In the genomic region with DNA sequence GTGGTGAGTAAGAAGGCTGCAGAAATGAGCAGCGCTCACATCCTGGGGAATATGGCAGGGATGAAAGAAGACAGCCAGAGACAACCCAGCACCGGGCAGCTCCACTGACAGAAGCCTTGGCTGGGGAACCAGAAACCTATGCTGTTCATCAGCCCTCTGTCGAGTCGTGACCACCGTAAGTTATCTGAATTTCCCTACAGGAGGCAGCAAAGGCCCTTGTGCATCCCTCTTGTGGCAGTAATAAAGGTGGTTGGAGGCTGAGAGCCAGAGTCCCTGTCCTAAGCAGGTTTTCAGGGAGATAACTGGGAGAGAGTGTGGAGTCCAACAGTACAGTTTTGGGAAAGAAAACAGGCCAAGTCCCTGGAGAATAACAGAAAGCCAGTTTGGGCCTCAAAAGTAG, we compare ENCODE assay signal across 19 cellular contexts.
DNase-seq lines count a peak whose midpoint lies in the region; ATAC-seq, FAIRE-seq and TF ChIP-seq lines count a peak whose summit lies in the region.
"Had no signal": no experiment of that assay in that cellular context is flagged by ENCODE, and none has a peak within 500 bp of the region (broad histone marks: within the 10 kb centered on the region; RNA-seq: fewer than 3 reads in every experiment).

No MANE protein-coding gene starts in this region.

- H3K23ac ChIP-seq in H9 (ENCODE audit: insufficient read length, low read depth, low read length), result no peak overlapping the region
- H3K23ac ChIP-seq in neuronal stem cell (ENCODE audit: low read depth, low read length, poor library complexity), result no peak overlapping the region

- H2BK120ac ChIP-seq in H9 (ENCODE audit: low read depth, low read length, poor library complexity, severe bottlenecking) (no peak overlapping the region), neuronal stem cell (ENCODE audit: low read depth, low read length) (no peak overlapping the region)

- peak; percentile 58 for TF ChIP-seq CTCF in H9 (conservative IDR thresholded peaks at IDR 0.05)
- peak; percentile 41 for TF ChIP-seq CTCF in PC-3 (conservative IDR thresholded peaks at IDR 0.05; ENCODE audit: low read depth, low read length)
- no peak for TF ChIP-seq CTCF in fibroblast of mammary gland (conservative IDR thresholded peaks at IDR 0.05; ENCODE audit: control insufficient read depth, insufficient read depth, low read depth, low read length)

- H3K79me1 ChIP-seq in H9 (ENCODE audit: insufficient read depth, low read depth, low read length, poor library complexity, severe bottlenecking), result no peaks in the 10 kb centered on the region
- H3K79me1 ChIP-seq in neuronal stem cell (ENCODE audit: low read depth, low read length), result no peaks in the 10 kb centered on the region

- H3K56ac ChIP-seq in H9 (ENCODE audit: insufficient read length, low read depth, low read length), result no peak overlapping the region

- H2BK12ac ChIP-seq in H9 (ENCODE audit: insufficient read length, low read depth, low read length), result no peak overlapping the region
- no peak overlapping the region for H2BK12ac ChIP-seq in neuronal stem cell (ENCODE audit: low read length)

- H3K9ac ChIP-seq in H9 (ENCODE audit: extremely low read depth, insufficient read length, low read length) (no peak overlapping the region), PC-3 (ENCODE audit: low read length) (no peak overlapping the region), neuronal stem cell (ENCODE audit: low read depth, low read length, poor library complexity) (no peak overlapping the region)

- H3T11ph ChIP-seq in H9 (ENCODE audit: low read length), result no peak overlapping the region

- H4K8ac ChIP-seq in H9 (replicated peaks; ENCODE audit: insufficient read length, low read depth, low read length), result no peak overlapping the region
- H4K8ac ChIP-seq in neuronal stem cell (ENCODE audit: low read depth, low read length), result no peak overlapping the region

- intact Hi-C loops in PC-3 (cut with micrococcal nuclease), result no loop called here

- H2BK20ac ChIP-seq in H9 (ENCODE audit: low read depth, low read length, poor library complexity, severe bottlenecking), result no peak overlapping the region

- H3K4ac ChIP-seq in H9 (ENCODE audit: low read depth, low read length) (no peak overlapping the region), neuronal stem cell (ENCODE audit: low read length) (no peak overlapping the region)

- H3K36me3 Mint-ChIP-seq in H9 (ENCODE audit: insufficient read depth in 1 of 3, low read depth in 3 of 3), result peaks cover 6 to 14% (median 10%) of the 10 kb centered on the region in 3 experiments
- H3K36me3 Mint-ChIP-seq: activated naive CD4-positive, alpha-beta T cell treated with anti-CD3 and anti-CD28 coated beads, Interleukin-2, amount 50 U/mL, for 24 hours had no signal

- no peak overlapping the region for H3K4me3 ChIP-seq in PC-3 (ENCODE audit: low read length)
- no peak overlapping the region for H3K4me3 ChIP-seq in fibroblast of mammary gland (ENCODE audit: control insufficient read depth, low read depth, low read length)
- no peak overlapping the region for H3K4me3 ChIP-seq in neuronal stem cell (ENCODE audit: low read length in 2 of 2)
- H3K4me3 ChIP-seq in small intestine (ENCODE audit: low read depth in 1 of 2, low read length in 2 of 2), result no peak overlapping the region
- H3K4me3 ChIP-seq: esophagus muscularis mucosa, psoas muscle had no signal

- H2AFZ ChIP-seq in H9 (ENCODE audit: low read length), result no peak overlapping the region
- H2AFZ ChIP-seq in PC-3 (ENCODE audit: low read length), result no peak overlapping the region
- H2AFZ ChIP-seq in neuronal stem cell (ENCODE audit: low read length), result no peak overlapping the region

- no peaks in the 10 kb centered on the region for H3K23me2 ChIP-seq in H9 (ENCODE audit: insufficient read length, low read depth, low read length, poor library complexity, severe bottlenecking)

- no peak overlapping the region for H3K4me3 Mint-ChIP-seq in H9
- H3K4me3 Mint-ChIP-seq: activated naive CD4-positive, alpha-beta T cell treated with anti-CD3 and anti-CD28 coated beads, Interleukin-2, amount 50 U/mL, for 24 hours; stimulated activated naive B cell treated with anti-CD40 and anti-IgM and Interleukin-4, amounts not matched to agents 10 μg/mL and 1 μg/mL and 100 μg/mL, for 72 hours had no signal

- ATAC-seq in PC-3, result peak; percentile 22; the same call in 1 of the 2 replicates
- ATAC-seq: psoas muscle; stimulated activated naive B cell treated with anti-CD40 and anti-IgM and Interleukin-4, amounts not matched to agents 10 μg/mL and 1 μg/mL and 100 μg/mL, for 72 hours had no signal

- BruUV-seq in PC-3 (replicated peaks; lab: Mats Ljungman, UMichigan), result no TSS peak

- peaks cover 2 to 3% of the 10 kb centered on the region in 2 experiments; a peak in 2 of 4 replicates for H3K4me1 Mint-ChIP-seq in H9
- H3K4me1 Mint-ChIP-seq: activated naive CD4-positive, alpha-beta T cell treated with anti-CD3 and anti-CD28 coated beads, Interleukin-2, amount 50 U/mL, for 24 hours had no signal

- peak; percentile 65 for DNase-seq in H9
- peak; percentile 34 for DNase-seq in PC-3
- peak; percentile 18 for DNase-seq in fibroblast of mammary gland (ENCODE audit: low read depth)
- peak; percentile 5 for DNase-seq in neuronal stem cell (ENCODE audit: low spot score)
- DNase-seq in NCI-H82 treated with DMSO at 0.1 percent for 48 hours (lab: John Stamatoyannopoulos, UW; ENCODE audit: unreplicated experiment), result no peak
- DNase-seq in small intestine, result no peak
- DNase-seq in activated CD8-positive, alpha-beta memory T cell treated with anti-CD3 and anti-CD28 coated beads for 24 hours, result no peak
- DNase-seq: effector CD8-positive, alpha-beta T cell; KBM-7; NCI-H1048; NCI-H2029; NCI-H345; psoas muscle; stimulated activated CD4-positive, alpha-beta T cell treated with anti-CD3 and anti-CD28 coated beads, Interleukin-1b, Interleukin-23, amount 100 ng/mL, for 48 hours; stimulated activated naive B cell treated with anti-CD40 and anti-IgM and Interleukin-4, amounts not matched to agents 10 μg/mL and 1 μg/mL and 100 μg/mL, for 72 hours had no signal

- H3K4me1 ChIP-seq in H9 (ENCODE audit: insufficient read depth, low read length) (no peaks in the 10 kb centered on the region), PC-3 (ENCODE audit: insufficient read depth, low read length) (no peaks in the 10 kb centered on the region), neuronal stem cell (ENCODE audit: control insufficient read depth in 2 of 2, insufficient read depth in 1 of 2, low read depth in 1 of 2, low read length in 2 of 2) (no peaks in the 10 kb centered on the region), small intestine (ENCODE audit: control insufficient read depth in 2 of 2, insufficient read depth in 1 of 2, low read depth in 1 of 2, low read length in 1 of 2) (no peaks in the 10 kb centered on the region)
- H3K4me1 ChIP-seq: esophagus muscularis mucosa, psoas muscle had no signal

- CTCF ChIA-PET in PC-3 (lab: Charles Lee), result no interaction called here

- H2AK5ac ChIP-seq in H9 (ENCODE audit: insufficient read length, low read length), result no peak overlapping the region
- no peak overlapping the region for H2AK5ac ChIP-seq in neuronal stem cell (ENCODE audit: low read depth, low read length)

- no peaks in the 10 kb centered on the region for H3F3A ChIP-seq in PC-3 (ENCODE audit: low read length, unreplicated experiment)

- H3K27me3 ChIP-seq in H9 (ENCODE audit: insufficient read depth, low read length), result no peaks in the 10 kb centered on the region
- H3K27me3 ChIP-seq in PC-3 (ENCODE audit: low read length), result no peaks in the 10 kb centered on the region
- H3K27me3 ChIP-seq in neuronal stem cell (ENCODE audit: control insufficient read depth in 3 of 3, insufficient read depth in 3 of 3, low read depth in 1 of 3, low read length in 3 of 3), result no peaks in the 10 kb centered on the region
- no peaks in the 10 kb centered on the region for H3K27me3 ChIP-seq in small intestine (ENCODE audit: control insufficient read depth in 2 of 2, insufficient read depth in 2 of 2, low read length in 2 of 2)
- H3K27me3 ChIP-seq: esophagus muscularis mucosa had no signal

- POLR2A ChIA-PET in PC-3 (lab: Charles Lee; ENCODE audit: unreplicated experiment), result no interaction called here

- H3K36me3 ChIP-seq in PC-3 (ENCODE audit: low read depth, low read length) (no peaks in the 10 kb centered on the region), neuronal stem cell (replicated peaks in 1 of 2; ENCODE audit: control insufficient read depth in 2 of 2, insufficient read depth in 2 of 2, low read length in 2 of 2) (no peaks in the 10 kb centered on the region), small intestine (ENCODE audit: control insufficient read depth in 2 of 2, insufficient read depth in 2 of 2, low read length in 2 of 2) (no peaks in the 10 kb centered on the region)
- H3K36me3 ChIP-seq: esophagus muscularis mucosa had no signal

- H2BK15ac ChIP-seq in H9 (ENCODE audit: low read depth, low read length) (no peak overlapping the region), neuronal stem cell (ENCODE audit: low read length) (no peak overlapping the region)

- H2BK5ac ChIP-seq in H9 (ENCODE audit: insufficient read length, low read length), result no peak overlapping the region
- H2BK5ac ChIP-seq in neuronal stem cell (ENCODE audit: low read length), result no peak overlapping the region

- no CpG with 5 or more reads among the region's 5 CpGs for WGBS in H9 (ENCODE audit: extremely low coverage, insufficient read length, low lambda C conversion rate)
- WGBS in neuronal stem cell (ENCODE audit: extremely low coverage in 2 of 2, insufficient read length in 2 of 2, insufficient replicate concordance in 1 of 2), 2 donors, result no CpG with 5 or more reads among the region's 5 CpGs
- 84 to 93% (median 88%) methylated on average over 5 of the region's 5 CpGs for WGBS in small intestine, 3 donors

- H3K27ac Mint-ChIP-seq in H9, result no peak overlapping the region
- H3K27ac Mint-ChIP-seq: activated naive CD4-positive, alpha-beta T cell treated with anti-CD3 and anti-CD28 coated beads, Interleukin-2, amount 50 U/mL, for 24 hours; stimulated activated naive B cell treated with anti-CD40 and anti-IgM and Interleukin-4, amounts not matched to agents 10 μg/mL and 1 μg/mL and 100 μg/mL, for 72 hours had no signal

- H3K14ac ChIP-seq in H9 (ENCODE audit: insufficient read depth, low read length) (no peak overlapping the region), neuronal stem cell (ENCODE audit: low read length) (no peak overlapping the region)

- no peaks in the 10 kb centered on the region for H3K9me2 ChIP-seq in PC-3 (replicated peaks; ENCODE audit: low read length)

- H4K20me1 ChIP-seq in H9 (ENCODE audit: control insufficient read depth, insufficient read depth, insufficient read length), result no peaks in the 10 kb centered on the region
- no peaks in the 10 kb centered on the region for H4K20me1 ChIP-seq in PC-3 (ENCODE audit: low read length)

- H3K27ac ChIP-seq in H9 (ENCODE audit: insufficient read length, low read depth, low read length), result no peak overlapping the region
- H3K27ac ChIP-seq in PC-3 (ENCODE audit: low read length), result no peak overlapping the region
- no peak overlapping the region for H3K27ac ChIP-seq in neuronal stem cell (replicated peaks; ENCODE audit: low read length)
- no peak overlapping the region for H3K27ac ChIP-seq in small intestine (ENCODE audit: low read depth in 1 of 2, low read length in 1 of 2)
- H3K27ac ChIP-seq: esophagus muscularis mucosa, HL-60, psoas muscle, RWPE1 had no signal

- H4K91ac ChIP-seq in H9 (ENCODE audit: insufficient read length, low read depth, low read length) (no peak overlapping the region), neuronal stem cell (ENCODE audit: low read depth, low read length, poor library complexity) (no peak overlapping the region)

- no peak overlapping the region for H3K18ac ChIP-seq in H9 (ENCODE audit: insufficient read length, low read depth, low read length)
- H3K18ac ChIP-seq in neuronal stem cell (ENCODE audit: low read length), result no peak overlapping the region

- H3K79me2 ChIP-seq in H9 (ENCODE audit: insufficient read depth, low read length), result no peaks in the 10 kb centered on the region
- H3K79me2 ChIP-seq in PC-3 (ENCODE audit: low read length), result no peaks in the 10 kb centered on the region

- H3K4me2 ChIP-seq in H9 (ENCODE audit: insufficient read depth, insufficient read length, low read length), result no peak overlapping the region
- no peak overlapping the region for H3K4me2 ChIP-seq in PC-3 (ENCODE audit: low read length)
- no peak overlapping the region for H3K4me2 ChIP-seq in neuronal stem cell (ENCODE audit: insufficient read depth, low read length, poor library complexity, severe bottlenecking)

- H4K5ac ChIP-seq in H9 (ENCODE audit: insufficient read length, low read depth, low read length), result no peak overlapping the region

- no peaks in the 10 kb centered on the region for H3K9me3 ChIP-seq in H9 (ENCODE audit: control insufficient read depth, low read depth, low read length)
- H3K9me3 ChIP-seq in PC-3 (ENCODE audit: low read length), result no peaks in the 10 kb centered on the region
- no peaks in the 10 kb centered on the region for H3K9me3 ChIP-seq in neuronal stem cell (replicated peaks in 1 of 2; ENCODE audit: control insufficient read depth in 2 of 2, insufficient read depth in 1 of 2, low read depth in 1 of 2, low read length in 2 of 2)
- H3K9me3 ChIP-seq in small intestine (ENCODE audit: control insufficient read depth, low read depth), result no peaks in the 10 kb centered on the region

- H3K27me3 Mint-ChIP-seq in H9 (ENCODE audit: low read depth), result no peaks in the 10 kb centered on the region; the same call in 1 of the 2 replicates

- no peak for FAIRE-seq in small intestine (lab: Jason Lieb, UNC)

- H3K9me3 Mint-ChIP-seq in H9, result peaks cover 21% of the 10 kb centered on the region in 2 experiments

Comparison
In these comparisons a context has a peak if more than half of its experiments do, and no peak if none do; other contexts are left out.
1. DNase-seq: peak in H9 (single experiment), PC-3 (single experiment), fibroblast of mammary gland (single experiment) and neuronal stem cell (single experiment); none in NCI-H82 treated with DMSO at 0.1 percent for 48 hours (single experiment), small intestine (single experiment) and activated CD8-positive, alpha-beta memory T cell treated with anti-CD3 and anti-CD28 coated beads for 24 hours (single experiment).